Comparison of ENCODE assay signal across 19 cellular contexts in the genomic region with DNA sequence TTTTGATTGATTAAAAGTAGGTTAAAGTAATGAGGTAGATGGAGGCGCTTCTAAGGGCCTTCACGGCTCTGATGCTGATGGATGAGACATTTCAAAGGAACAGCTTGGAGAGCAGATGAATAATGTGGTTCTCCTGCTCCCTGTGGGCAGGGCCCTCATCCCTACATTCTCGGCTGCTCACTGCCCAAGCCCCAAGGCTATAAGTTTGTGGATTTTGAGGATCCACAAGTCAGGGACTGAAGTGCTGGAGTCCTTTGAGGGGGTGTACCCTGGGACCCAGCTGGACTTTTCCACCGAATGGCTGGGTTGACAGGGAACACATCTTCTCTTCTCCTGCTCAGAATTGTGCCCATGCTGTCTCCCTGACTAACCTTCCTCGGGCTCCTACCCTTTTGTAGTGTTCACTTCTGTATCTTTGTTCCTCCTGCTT. TPM values are rescaled to one million over a fixed set of nuclear protein-coding genes. Genes with fewer than 3 reads are reported as not detected.
"Had no signal": no experiment of that assay in that cellular context is flagged by ENCODE, and none has a peak within 500 bp of the region (broad histone marks: within the 10 kb centered on the region; RNA-seq: fewer than 3 reads in every experiment).

No MANE protein-coding gene starts in this region.

- H3K27ac ChIP-seq: hepatocyte, neutrophil, sigmoid colon, stomach had no signal

- DNase-seq: effector memory CD8-positive, alpha-beta T cell; foreskin melanocyte; kidney glomerular epithelial cell; mesendoderm; mucosa of descending colon; naive thymus-derived CD8-positive, alpha-beta T cell; sigmoid colon; small intestine; stimulated activated CD4-positive, alpha-beta T cell treated with anti-CD3 and anti-CD28 coated beads, Interleukin-12 subunit alpha, Interleukin-12 subunit beta, amount 100 ng/mL, for 4 hours; stimulated activated naive CD4-positive, alpha-beta T cell; stomach; substantia nigra; trophoblast cell had no signal

- H3K36me3 Mint-ChIP-seq: naive thymus-derived CD8-positive, alpha-beta T cell had no signal

- H3K36me3 ChIP-seq: neutrophil, sigmoid colon, stomach had no signal

- ATAC-seq: effector memory CD8-positive, alpha-beta T cell; mucosa of descending colon; naive thymus-derived CD8-positive, alpha-beta T cell had no signal

- H3K27ac Mint-ChIP-seq: dendritic cell treated with granulocyte-macrophage colony-stimulating factor and Interleukin-4, amounts not matched to agents 40 ng/mL and 50 ng/mL, for 4 days; effector memory CD8-positive, alpha-beta T cell; naive thymus-derived CD8-positive, alpha-beta T cell had no signal

- H3K4me3 Mint-ChIP-seq: dendritic cell treated with granulocyte-macrophage colony-stimulating factor and Interleukin-4, amounts not matched to agents 40 ng/mL and 50 ng/mL, for 4 days; effector memory CD8-positive, alpha-beta T cell; naive thymus-derived CD8-positive, alpha-beta T cell had no signal

- H3K4me3 ChIP-seq: hepatocyte, mucosa of descending colon, sigmoid colon, stomach had no signal

- H3K27me3 ChIP-seq: hepatocyte, sigmoid colon had no signal

- H3K4me1 Mint-ChIP-seq: naive thymus-derived CD8-positive, alpha-beta T cell had no signal

- H3K9me3 Mint-ChIP-seq: dendritic cell treated with granulocyte-macrophage colony-stimulating factor and Interleukin-4, amounts not matched to agents 40 ng/mL and 50 ng/mL, for 4 days; effector memory CD8-positive, alpha-beta T cell; naive thymus-derived CD8-positive, alpha-beta T cell had no signal

- H3K9me3 ChIP-seq: mucosa of descending colon, neutrophil had no signal

- H3K4me1 ChIP-seq: sigmoid colon, stomach had no signal

RNA-seq across cellular contexts. Expression of gene CXCL14, which starts 21.4 kb away (rescaled TPM):
- total RNA-seq: lung microvascular endothelial cell; naive thymus-derived CD8-positive, alpha-beta T cell; osteoblast; pulmonary artery endothelial cell had no signal
